In genomic region chr4:112214397-112215264, GRCh38 we compare ENCODE assay signal across 8 cellular contexts. TPM values are rescaled to one million over a fixed set of nuclear protein-coding genes. Genes with fewer than 3 reads are reported as not detected.
DNase-seq lines count a peak whose midpoint lies in the region; ATAC-seq and TF ChIP-seq lines count a peak whose summit lies in the region.

No MANE protein-coding gene starts in this region.

- peak; percentile 42 for TF ChIP-seq CTCF in cardiac muscle cell (IDR thresholded peaks at IDR 0.05; ENCODE audit: low read depth, low read length)
- peak; percentile 44 for TF ChIP-seq CTCF in brain microvascular endothelial cell (IDR thresholded peaks at IDR 0.05; ENCODE audit: low read depth, low read length, missing control alignments)

- no peaks in the 10 kb centered on the region for H3K27me3 ChIP-seq in cardiac muscle cell
- H3K27me3 ChIP-seq in brain microvascular endothelial cell (replicated peaks): no peaks in the 10 kb centered on the region

- DNase-seq in cardiac muscle cell (ENCODE audit: low read depth in 1 of 2, low spot score in 1 of 2) (peak; percentile 20 to 56), Right ventricle myocardium superior (no peak), M059J (ENCODE audit: low read depth) (peak; percentile 40), brain microvascular endothelial cell (no peak), myocyte (ENCODE audit: low read depth) (peak; percentile 33), DMS79 treated with DMSO at 0.1 percent for 48 hours (lab: John Stamatoyannopoulos, UW) (no peak)

- in situ Hi-C loops in brain microvascular endothelial cell (cut with HindIII; ENCODE audit: low pct_ligation_motif_present, low sequenced_read_pairs): no loop called here

- intact Hi-C loops in Right ventricle myocardium superior (cut with DNase I): no loop called here

- no peaks in the 10 kb centered on the region for H3K36me3 ChIP-seq in cardiac muscle cell
- H3K36me3 ChIP-seq in brain microvascular endothelial cell (replicated peaks): no peaks in the 10 kb centered on the region

- H3K27ac ChIP-seq in cardiac muscle cell: no peak overlapping the region
- H3K27ac ChIP-seq in brain microvascular endothelial cell: peak overlapping the region; percentile 17

- H3K4me3 ChIP-seq in cardiac muscle cell: no peak overlapping the region
- H3K4me3 ChIP-seq in brain microvascular endothelial cell (ENCODE audit: low read depth, low read length): no peak overlapping the region

- no peaks in the 10 kb centered on the region for H3K4me1 ChIP-seq in cardiac muscle cell (ENCODE audit: low read depth)

- ATAC-seq in Right ventricle myocardium superior (ENCODE audit: poor library complexity): no peak
- no peak for ATAC-seq in HG03139 (IDR thresholded peaks at IDR 0.05; ENCODE audit: unreplicated experiment)
- no peak for ATAC-seq in GM21360 (IDR thresholded peaks at IDR 0.05; ENCODE audit: unreplicated experiment)

- H3K9me3 ChIP-seq in cardiac muscle cell (ENCODE audit: low read depth): no peaks in the 10 kb centered on the region

RNA-seq across cellular contexts. Expression of gene AP1AR, which starts 17.0 kb away (rescaled TPM):
- total RNA-seq in cardiac muscle cell (24.4 and 28.0 TPM in 2 replicates), Right ventricle myocardium superior (11.1 TPM), myocyte (21.7 and 22.4 TPM in 2 replicates)
- 21.3 and 21.7 TPM in 2 replicates for polyA plus RNA-seq in cardiac muscle cell
- 6.9 and 10.4 TPM in 2 replicates for total RNA-seq in M059J (2014; rRNA removed; shearing (Covaris generic))
- polyA plus RNA-seq in myocyte (2012): 5.0 TPM

Comparison
In these comparisons a context has a peak if more than half of its experiments do, and no peak if none do; other contexts are left out.
1. DNase-seq: peak in cardiac muscle cell (2 of 2), M059J (single experiment) and myocyte (single experiment); none in Right ventricle myocardium superior (single experiment), brain microvascular endothelial cell (single experiment) and DMS79 treated with DMSO at 0.1 percent for 48 hours (single experiment).